ENCODE assay signal across 6 cellular contexts in genomic region chr4:66157594-66157993, GRCh38.
"Had no signal": no experiment of that assay in that cellular context is flagged by ENCODE, and none has a peak within 500 bp of the region (broad histone marks: within the 10 kb centered on the region; RNA-seq: fewer than 3 reads in every experiment).

No MANE protein-coding gene starts in this region.

- H3K27ac ChIP-seq: HL-60, KMS-11 had no signal

- H3K4me2 ChIP-seq: KMS-11 had no signal

- FAIRE-seq: HTR-8/SVneo had no signal

- H3K9ac ChIP-seq: KMS-11 had no signal

- DNase-seq: Karpas-422, KBM-7, KG1 had no signal
